Comparison of ENCODE assay signal across 22 cellular contexts in the genomic region with DNA sequence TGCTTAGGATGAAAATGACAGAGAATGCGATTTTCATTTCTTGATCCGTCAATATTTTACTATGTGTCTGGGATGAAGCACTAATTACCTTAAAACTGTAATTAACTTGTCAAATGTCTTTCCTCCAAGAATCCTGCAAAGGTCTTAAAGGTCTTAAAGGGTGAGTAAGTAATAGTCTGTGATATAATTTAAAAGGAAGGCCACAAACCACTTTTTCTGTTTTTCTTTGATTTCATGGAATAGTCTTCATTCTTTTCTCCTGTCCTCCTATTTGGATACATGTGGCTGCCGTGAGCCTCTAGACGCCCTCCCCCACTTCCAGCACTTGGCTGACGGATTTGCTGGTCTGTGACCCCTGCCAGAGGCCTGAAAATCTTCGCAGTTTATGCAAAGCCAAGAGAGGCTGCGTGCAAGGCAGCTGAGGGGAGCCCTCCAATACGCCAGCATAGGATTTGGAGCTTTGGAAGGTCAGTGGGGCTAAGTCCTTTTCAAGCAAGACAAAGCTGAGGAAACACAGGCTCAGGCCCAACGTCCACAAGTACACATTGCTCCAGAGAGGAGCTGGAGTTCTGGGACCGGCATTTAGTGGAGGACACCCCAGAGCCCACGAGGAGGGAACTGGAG.
DNase-seq lines count a peak whose midpoint lies in the region; TF ChIP-seq lines count a peak whose summit lies in the region.
"Had no signal": no experiment of that assay in that cellular context is flagged by ENCODE, and none has a peak within 500 bp of the region (broad histone marks: within the 10 kb centered on the region; RNA-seq: fewer than 3 reads in every experiment).

No MANE protein-coding gene starts in this region.

- H3K27me3 ChIP-seq in NT2/D1 (ENCODE audit: insufficient read depth, insufficient read length) = no peaks in the 10 kb centered on the region
- H3K27me3 ChIP-seq in smooth muscle cell (ENCODE audit: low read depth) = no peaks in the 10 kb centered on the region
- H3K27me3 ChIP-seq: SJSA1, stomach had no signal

- 21% methylated on average over 11 of the region's 11 CpGs for WGBS in smooth muscle cell (ENCODE audit: low lambda C conversion rate)

- H3K4me3 ChIP-seq in NT2/D1 (ENCODE audit: insufficient read length, low read depth) (no peak overlapping the region), smooth muscle cell (no peak overlapping the region)
- H3K4me3 ChIP-seq: coronary artery, SJSA1, stomach had no signal

- H3K4me3 Mint-ChIP-seq in nephron = no peak overlapping the region
- H3K4me3 Mint-ChIP-seq: activated CD8-positive, alpha-beta T cell treated with anti-CD3 and anti-CD28 coated beads, Interleukin-2, amount 10 ng/mL, durations not matched to agents 7 days and 5 days; activated T-cell treated with anti-CD3 and anti-CD28 coated beads, Interleukin-2, amount 50 U/mL, for 4 hours; naive thymus-derived CD8-positive, alpha-beta T cell had no signal

- H3K36me3 ChIP-seq in NT2/D1 (ENCODE audit: insufficient read depth, insufficient read length, low read length) (no peaks in the 10 kb centered on the region), smooth muscle cell (ENCODE audit: low read depth) (no peaks in the 10 kb centered on the region)
- H3K36me3 ChIP-seq: SJSA1, stomach had no signal

- peaks cover 35% of the 10 kb centered on the region for H3K4me1 Mint-ChIP-seq in nephron
- H3K4me1 Mint-ChIP-seq: naive thymus-derived CD8-positive, alpha-beta T cell had no signal

- no peak for TF ChIP-seq CTCF in nephron (IDR thresholded peaks at IDR 0.05; ENCODE audit: unreplicated experiment in 3 of 3)
- TF ChIP-seq CTCF in smooth muscle cell (IDR thresholded peaks at IDR 0.05; ENCODE audit: borderline replicate concordance, insufficient read depth, poor library complexity, severe bottlenecking) = no peak

- no peak overlapping the region for H2AFZ ChIP-seq in smooth muscle cell (ENCODE audit: low read depth)

- no peaks in the 10 kb centered on the region for H4K20me1 ChIP-seq in smooth muscle cell (ENCODE audit: low read depth)

- no peaks in the 10 kb centered on the region for H3K79me2 ChIP-seq in smooth muscle cell (ENCODE audit: low read depth)

- H3K9me3 Mint-ChIP-seq in nephron = peaks cover 12% of the 10 kb centered on the region
- H3K9me3 Mint-ChIP-seq: activated T-cell treated with anti-CD3 and anti-CD28 coated beads, Interleukin-2, amount 50 U/mL, for 4 hours had no signal

- H3K9me3 ChIP-seq in NT2/D1 (ENCODE audit: insufficient read depth, low read length) (peaks cover 5% of the 10 kb centered on the region; the same call in 1 of the 2 replicates), smooth muscle cell (replicated peaks; ENCODE audit: low read depth) (no peaks in the 10 kb centered on the region)
- H3K9me3 ChIP-seq: SJSA1, stomach had no signal

- peak overlapping the region; percentile 54 for H3K27ac ChIP-seq in smooth muscle cell (ENCODE audit: low read depth)
- H3K27ac ChIP-seq: coronary artery, SJSA1 had no signal

- H3K9ac ChIP-seq in NT2/D1 (ENCODE audit: insufficient read length, low read depth) (peak overlapping the region; percentile 56), smooth muscle cell (ENCODE audit: low read depth) (no peak overlapping the region)

- H3K27ac Mint-ChIP-seq in nephron = peak overlapping the region; percentile 75 to 91 (median 88)
- H3K27ac Mint-ChIP-seq: activated CD8-positive, alpha-beta T cell treated with anti-CD3 and anti-CD28 coated beads, Interleukin-2, amount 10 ng/mL, durations not matched to agents 7 days and 5 days; naive thymus-derived CD8-positive, alpha-beta T cell had no signal

- H3K4me1 ChIP-seq in NT2/D1 (ENCODE audit: insufficient read depth, insufficient read length) = peaks cover 3% of the 10 kb centered on the region
- peaks cover 7% of the 10 kb centered on the region for H3K4me1 ChIP-seq in smooth muscle cell (ENCODE audit: low read depth)
- H3K4me1 ChIP-seq: SJSA1 had no signal

- H3K36me3 Mint-ChIP-seq in nephron (ENCODE audit: low read depth) = no peaks in the 10 kb centered on the region
- H3K36me3 Mint-ChIP-seq: naive thymus-derived CD8-positive, alpha-beta T cell had no signal

- no peaks in the 10 kb centered on the region for H3K27me3 Mint-ChIP-seq in nephron (ENCODE audit: low read depth)

- DNase-seq in NT2/D1 (ENCODE audit: low read depth, low spot score) = peak; percentile 35
- peak; percentile 22 for DNase-seq in globus pallidus (ENCODE audit: low spot score)
- no peak for DNase-seq in smooth muscle cell (lab: John Stamatoyannopoulos, UW; ENCODE audit: unreplicated experiment)
- no peak for DNase-seq in SKM-1 treated with dmso at 0.1 percent for 144 hours (lab: John Stamatoyannopoulos, UW; ENCODE audit: unreplicated experiment)
- DNase-seq in NK-92 treated with Interleukin-12 subunit alpha and Interleukin-12 subunit beta, amount 100 ng/mL, for 24 hours (lab: John Stamatoyannopoulos, UW) = no peak
- DNase-seq in NOMO-1 (lab: John Stamatoyannopoulos, UW; ENCODE audit: unreplicated experiment in 2 of 2) = no peak
- DNase-seq: ACHN; activated CD4-positive, CD25-positive, alpha-beta regulatory T cell treated with anti-CD3 and anti-CD28 coated beads, Interleukin-2, amount 50 U/mL, for 72 hours; activated CD8-positive, alpha-beta T cell treated with anti-CD3 and anti-CD28 coated beads, Interleukin-2, amount 10 ng/mL, durations not matched to agents 7 days and 5 days; activated T-cell treated with anti-CD3 and anti-CD28 coated beads, Interleukin-2, amount 50 U/mL, for 4 hours; COR-L47; DMS79; kidney; naive thymus-derived CD8-positive, alpha-beta T cell; NCI-H1694; NCI-H2171; NCI-H524 treated with DMSO at 0.1 percent for 48 hours; stomach; T-helper 1 cell had no signal

- H3F3A ChIP-seq in smooth muscle cell (ENCODE audit: low read depth) = no peaks in the 10 kb centered on the region

- H3K4me2 ChIP-seq in smooth muscle cell = peak overlapping the region; percentile 14

Comparison
In these comparisons a context has a peak if more than half of its experiments do, and no peak if none do; other contexts are left out.
1. DNase-seq: peak in NT2/D1 (single experiment) and globus pallidus (single experiment); none in smooth muscle cell (single experiment), SKM-1 treated with dmso at 0.1 percent for 144 hours (single experiment), NK-92 treated with Interleukin-12 subunit alpha and Interleukin-12 subunit beta, amount 100 ng/mL, for 24 hours (single experiment) and NOMO-1 (0 of 2).